Comparison of ENCODE assay signal across 11 cellular contexts in genomic region chrX:77431227-77431626, GRCh38. TPM values are rescaled to one million over a fixed set of nuclear protein-coding genes. Genes with fewer than 3 reads are reported as not detected.
A peak's percentile ranks its signal among the peaks of the same experiment; 100 is the strongest.
DNase-seq lines count a peak whose midpoint lies in the region; ATAC-seq, FAIRE-seq and TF ChIP-seq lines count a peak whose summit lies in the region.
"Had no signal": no experiment of that assay in that cellular context is flagged by ENCODE, and none has a peak within 500 bp of the region (broad histone marks: within the 10 kb centered on the region; RNA-seq: fewer than 3 reads in every experiment).

No MANE protein-coding gene starts in this region.

- no peak for TF ChIP-seq RAD21 in K562 (CRISPR knock-in tag; conservative IDR thresholded peaks at IDR 0.05 in 1 of 2, IDR thresholded peaks at IDR 0.05 in 1 of 2)

- H4K20me1 ChIP-seq in K562 (replicated peaks; ENCODE audit: control insufficient read depth, insufficient read depth, low read length) = no peaks in the 10 kb centered on the region

- H3K9me3 ChIP-seq in K562 (replicated peaks; ENCODE audit: control insufficient read depth, insufficient read depth, low read depth, low read length) = no peaks in the 10 kb centered on the region

- no peaks in the 10 kb centered on the region for H3K36me3 ChIP-seq in K562 (ENCODE audit: control insufficient read depth, insufficient read depth, low read length)

- 0 out of 5 replicates have a peak, but pooled peaks cover 0 to under 1% of the 10 kb centered on the region in 2 experiments for H3K27me3 ChIP-seq in K562 (ENCODE audit: control insufficient read depth in 2 of 2, insufficient read depth in 2 of 2, low read length in 2 of 2)

- no TSS peak for BruUV-seq in K562 (replicated peaks; lab: Mats Ljungman, UMichigan)

- no peaks in the 10 kb centered on the region for H3K4me1 ChIP-seq in K562 (replicated peaks in 1 of 2; ENCODE audit: control insufficient read depth in 2 of 2, insufficient read depth in 2 of 2, low read length in 2 of 2)

- POLR2A ChIA-PET in K562 (lab: Yijun Ruan, JAX) = no interaction called here

- no peaks in the 10 kb centered on the region for H3K9me1 ChIP-seq in K562 (ENCODE audit: control insufficient read depth, insufficient read depth, low read length)

- TF ChIP-seq EP300 in K562 (IDR thresholded peaks at IDR 0.05; ENCODE audit: low read length) = no peak

- no peak overlapping the region for H3K27ac ChIP-seq in K562 (ENCODE audit: extremely low read depth, low read depth, low read length)

- no peak overlapping the region for H3K4me2 ChIP-seq in K562 (ENCODE audit: insufficient read depth, low read length)

- 2% methylated on average over 5 of the region's 5 CpGs for WGBS in K562 (ENCODE audit: insufficient coverage, low coverage, missing lambda C conversion rate)

- H2AFZ ChIP-seq in K562 (ENCODE audit: low read depth, low read length) = no peak overlapping the region

- ATAC-seq in K562 (peak; percentile 34; the same call in 1 of the 3 replicates), GM19463 (IDR thresholded peaks at IDR 0.05; ENCODE audit: unreplicated experiment) (no peak)
- ATAC-seq: esophagus mucosa had no signal

- no peak for FAIRE-seq in K562 (lab: Jason Lieb, UNC)

- TF ChIP-seq CTCF in GM12865 (IDR thresholded peaks at IDR 0.05; ENCODE audit: insufficient read depth, low read depth, low read length, missing control alignments) (no peak), K562 (IDR thresholded peaks at IDR 0.05 in 2 of 3, conservative IDR thresholded peaks at IDR 0.05 in 1 of 3; ENCODE audit: insufficient read depth in 2 of 3, low read depth in 1 of 3, low read length in 3 of 3) (peak in 1 of 3 experiments; percentile 12; a peak in 1 of 6 replicates)

- no peak overlapping the region for H3K9ac ChIP-seq in K562 (ENCODE audit: insufficient read depth in 1 of 2, low read depth in 2 of 2, low read length in 2 of 2)

- H3K79me2 ChIP-seq in K562 (ENCODE audit: control insufficient read depth, insufficient read depth, low read length) = no peaks in the 10 kb centered on the region

- peak; percentile 3 for DNase-seq in GM12865 (ENCODE audit: low read depth)
- DNase-seq in MV-4-11 (lab: John Stamatoyannopoulos, UW) = peak; percentile 90
- DNase-seq in K562 (ENCODE audit: extremely low read depth in 1 of 4, low spot score in 3 of 4) = peak in 1 of 4 experiments; percentile 10
- DNase-seq in myocyte (ENCODE audit: low read depth) = peak; percentile 92
- no peak for DNase-seq in medulla oblongata (ENCODE audit: extremely low spot score)
- no peak for DNase-seq in NCI-H226
- DNase-seq in GDM1 (lab: John Stamatoyannopoulos, UW) = no peak
- DNase-seq: H7, NCI-H2029 had no signal

- H3K4me3 ChIP-seq in GM12865 (ENCODE audit: low read depth, low read length) (no peak overlapping the region), K562 (no peak overlapping the region)

- CTCF ChIA-PET in K562 (lab: Yijun Ruan, JAX; ENCODE audit: low intra/inter-chr PET ratio) = no interaction called here

- in situ Hi-C loops in K562 (cut with MboI) = no loop called here

- no peak for TF ChIP-seq POLR2A in K562 (conservative IDR thresholded peaks at IDR 0.05)

- intact Hi-C loops in K562 (cut with micrococcal nuclease) = loop anchor here (10.0 kb wide), 1 partner anchor 164 kb away; no protein-coding TSS in a partner anchor

TF ChIP-seq in K562, 482 proteins besides CTCF, POLR2A, EP300 and RAD21:
- TF ChIP-seq CHD2 (IDR thresholded peaks at IDR 0.05; ENCODE audit: low read depth, low read length) (no peak), CBFA2T3 (IDR thresholded peaks at IDR 0.05) (0 out of 2 replicates have a peak, but pooled peaks have one; percentile 10), CHCHD3 (CRISPR knock-in tag; IDR thresholded peaks at IDR 0.05) (no peak), ZNF583 (CRISPR knock-in tag; IDR thresholded peaks at IDR 0.05) (no peak), NR2F6 (CRISPR knock-in tag; IDR thresholded peaks at IDR 0.05) (no peak), ZNF507 (tag; conservative IDR thresholded peaks at IDR 0.05) (no peak), SMARCB1 (IDR thresholded peaks at IDR 0.05; ENCODE audit: insufficient read length, low read depth) (no peak), L3MBTL2 (IDR thresholded peaks at IDR 0.05) (peak; percentile 45; the same call in 1 of the 2 replicates), RBM39 (optimal IDR thresholded peaks at IDR 0.05; ENCODE audit: low read depth, low read length) (no peak)

RNA-seq across cellular contexts. Expression of gene FGF16, which starts 16.0 kb away (rescaled TPM):
- total RNA-seq in K562 (2011; cell fraction: chromatin; rRNA removed; ENCODE audit: low replicate concordance) = not detected in 2 replicates
- total RNA-seq in K562 (2011; cell fraction: nucleolus; rRNA removed) = not detected in 2 replicates
- not detected in 2 replicates for total RNA-seq in K562 (2011; cell fraction: nucleoplasm; rRNA removed)
- total RNA-seq in K562 (2014; rRNA removed) = not detected in 2 replicates
- not detected in 2 replicates for total RNA-seq in K562 (2014; rRNA removed; fragmentation: Illumina TruSeq; extraction: Trizol)
- not detected in 2 replicates for total RNA-seq in K562 (2015; rRNA removed; fragmentation: Illumina TruSeq; extraction: Trizol)
- not detected in 2 replicates for total RNA-seq in K562 (2021)
- not detected in 2 replicates for polyA plus RNA-seq in K562 (2011; rRNA removed)
- not detected in 2 replicates for polyA plus RNA-seq in K562 (2011; cell fraction: cytosol; rRNA removed)
- polyA plus RNA-seq in K562 (2011; cell fraction: nucleus; rRNA removed) = not detected in 2 replicates
- polyA plus RNA-seq in K562 (2012) = not detected in 2 replicates
- polyA plus RNA-seq in K562 (2014; fragmentation: Illumina TruSeq; extraction: Trizol) = not detected in 2 replicates
- not detected for polyA plus RNA-seq in K562 (2014; fragmentation: Nextera tagmentation; extraction: Ambion mirVana)
- not detected in 2 replicates for polyA plus RNA-seq in K562 (2014; rRNA removed)
- not detected in 2 replicates for polyA minus RNA-seq in K562 (2011; rRNA and poly(A)+ RNA removed)
- polyA minus RNA-seq in K562 (2011; cell fraction: cytosol; rRNA and poly(A)+ RNA removed) = not detected in 2 replicates
- polyA minus RNA-seq in K562 (2011; cell fraction: nucleus; rRNA and poly(A)+ RNA removed) = not detected in 2 replicates
- not detected in 2 replicates for total RNA-seq in myocyte
- polyA plus RNA-seq in myocyte (2012) = not detected
- total RNA-seq: esophagus mucosa had no signal

Comparison
In these comparisons a context has a peak if more than half of its experiments do, and no peak if none do; other contexts are left out.
1. DNase-seq: peak in GM12865 (single experiment), MV-4-11 (single experiment) and myocyte (single experiment); none in medulla oblongata (single experiment), NCI-H226 (single experiment) and GDM1 (single experiment).